In the genomic region with DNA sequence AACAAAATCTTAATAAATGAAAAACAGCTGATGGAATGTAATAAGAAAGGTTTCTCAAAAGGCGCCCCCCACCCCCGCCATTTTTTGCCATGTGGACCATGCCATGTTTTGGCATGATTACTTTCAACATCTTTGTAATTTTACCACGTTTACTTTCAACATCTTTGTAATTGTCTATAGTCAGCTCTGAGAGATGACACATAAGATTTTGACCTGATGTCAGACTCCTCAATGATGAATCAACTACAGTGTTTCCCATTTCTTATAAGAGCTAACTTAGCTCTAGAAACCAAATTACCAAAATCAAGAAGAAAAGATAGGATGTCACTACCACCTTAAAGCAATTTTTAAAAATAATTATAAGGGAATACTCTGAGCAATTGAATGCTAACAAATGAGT, we compare ENCODE assay signal across 22 cellular contexts.
A peak's percentile ranks its signal among the peaks of the same experiment; 100 is the strongest.
DNase-seq lines count a peak whose midpoint lies in the region; ATAC-seq and TF ChIP-seq lines count a peak whose summit lies in the region.
"Had no signal": no experiment of that assay in that cellular context is flagged by ENCODE, and none has a peak within 500 bp of the region (broad histone marks: within the 10 kb centered on the region; RNA-seq: fewer than 3 reads in every experiment).

No MANE protein-coding gene starts in this region.

- H3K4ac ChIP-seq in IMR-90 (ENCODE audit: low read depth, low read length) = no peak overlapping the region

- dilution Hi-C loops in mammary epithelial cell (cut with HindIII; ENCODE audit: low sequenced_read_pairs) = no loop called here
- dilution Hi-C loops in IMR-90 (cut with HindIII; ENCODE audit: low sequenced_read_pairs, unreplicated experiment) = no loop called here

- H3K14ac ChIP-seq in IMR-90 (replicated peaks; ENCODE audit: low read depth, low read length) = no peak overlapping the region

- H3K4me2 ChIP-seq in mammary epithelial cell (ENCODE audit: insufficient read depth, low read depth, low read length) (no peak overlapping the region), IMR-90 (ENCODE audit: low read depth, low read length) (no peak overlapping the region)

- no peak overlapping the region for H3K23ac ChIP-seq in IMR-90 (ENCODE audit: low read depth, low read length)

- BruUV-seq in mammary epithelial cell (replicated peaks; lab: Mats Ljungman, UMichigan) (no TSS peak), MCF 10A (replicated peaks; lab: Mats Ljungman, UMichigan) (no TSS peak), IMR-90 (replicated peaks; lab: Mats Ljungman, UMichigan) (no TSS peak)

- H3K79me2 ChIP-seq in mammary epithelial cell (ENCODE audit: insufficient read depth, low read length) = no peaks in the 10 kb centered on the region

- TF ChIP-seq CTCF in mammary epithelial cell (conservative IDR thresholded peaks at IDR 0.05 in 1 of 2, IDR thresholded peaks at IDR 0.05 in 1 of 2; ENCODE audit: extremely low read depth in 1 of 2, insufficient read depth in 1 of 2, low read depth in 1 of 2, low read length in 2 of 2) (no peak), MCF 10A (IDR thresholded peaks at IDR 0.05; ENCODE audit: unreplicated experiment) (no peak), IMR-90 (conservative IDR thresholded peaks at IDR 0.05; ENCODE audit: low read depth, low read length) (no peak)

- no peaks in the 10 kb centered on the region for H3K27me3 ChIP-seq in mammary epithelial cell (ENCODE audit: insufficient read depth, low read length)
- H3K27me3 ChIP-seq in IMR-90 (ENCODE audit: control insufficient read depth, insufficient read depth, low read length) = no peaks in the 10 kb centered on the region
- H3K27me3 ChIP-seq: left lung, uterus had no signal

- H3K9me1 ChIP-seq in IMR-90 (ENCODE audit: insufficient read depth, low read length) = no peaks in the 10 kb centered on the region

- intact Hi-C loops in mammary epithelial cell (cut with micrococcal nuclease) = loop anchor here (10.0 kb wide), 1 partner anchor 259 kb away; no protein-coding TSS in a partner anchor
- intact Hi-C loops in MCF 10A (cut with micrococcal nuclease) = no loop called here
- intact Hi-C loops in IMR-90 (cut with micrococcal nuclease) = no loop called here

- H2BK15ac ChIP-seq in IMR-90 (ENCODE audit: low read depth, low read length) = no peak overlapping the region

- H3K27ac ChIP-seq in mammary epithelial cell (ENCODE audit: insufficient read depth, low read depth, low read length) (no peak overlapping the region), IMR-90 (ENCODE audit: insufficient read depth, low read length) (no peak overlapping the region)
- H3K27ac ChIP-seq: epithelial cell of prostate, uterus, WERI-Rb-1 had no signal

- no peaks in the 10 kb centered on the region for H3K9me3 Mint-ChIP-seq in MCF 10A (ENCODE audit: unreplicated experiment)
- no peaks in the 10 kb centered on the region for H3K9me3 Mint-ChIP-seq in activated naive CD8-positive, alpha-beta T cell treated with anti-CD3 and anti-CD28 coated beads, Interleukin-2, amount 50 U/mL, for 24 hours
- H3K9me3 Mint-ChIP-seq: brain had no signal

- H4K5ac ChIP-seq in IMR-90 (ENCODE audit: low read depth, low read length) = no peak overlapping the region

- no peak overlapping the region for H3K18ac ChIP-seq in IMR-90 (ENCODE audit: low read depth, low read length)

- no peak overlapping the region for H4K8ac ChIP-seq in IMR-90 (ENCODE audit: low read depth in 2 of 2, low read length in 2 of 2)

- no peaks in the 10 kb centered on the region for H3K36me3 ChIP-seq in mammary epithelial cell (ENCODE audit: insufficient read depth, low read length)
- H3K36me3 ChIP-seq in IMR-90 (ENCODE audit: control insufficient read depth, insufficient read depth, low read length) = no peaks in the 10 kb centered on the region
- H3K36me3 ChIP-seq: left lung, uterus, WERI-Rb-1 had no signal

- no peak overlapping the region for H2AK9ac ChIP-seq in IMR-90 (replicated peaks; ENCODE audit: low read depth, low read length, poor library complexity)

- no peak overlapping the region for H3K56ac ChIP-seq in IMR-90 (ENCODE audit: extremely low read depth, insufficient read depth, low read length)

- peaks cover 5% of the 10 kb centered on the region for H3K4me1 Mint-ChIP-seq in MCF 10A (ENCODE audit: insufficient read depth, unreplicated experiment)
- peaks cover 50% of the 10 kb centered on the region for H3K4me1 Mint-ChIP-seq in activated naive CD8-positive, alpha-beta T cell treated with anti-CD3 and anti-CD28 coated beads, Interleukin-2, amount 50 U/mL, for 24 hours
- H3K4me1 Mint-ChIP-seq: brain had no signal

- H3K27me3 Mint-ChIP-seq in MCF 10A (ENCODE audit: insufficient read depth, unreplicated experiment) = no peaks in the 10 kb centered on the region
- H3K27me3 Mint-ChIP-seq in activated naive CD8-positive, alpha-beta T cell treated with anti-CD3 and anti-CD28 coated beads, Interleukin-2, amount 50 U/mL, for 24 hours = no peaks in the 10 kb centered on the region
- H3K27me3 Mint-ChIP-seq: brain had no signal

- H4K91ac ChIP-seq in IMR-90 (ENCODE audit: insufficient read depth, low read depth, low read length) = no peak overlapping the region

- no peak overlapping the region for H2BK5ac ChIP-seq in IMR-90 (ENCODE audit: low read depth, low read length, poor library complexity, severe bottlenecking)

- no peak overlapping the region for H3K9ac ChIP-seq in mammary epithelial cell (ENCODE audit: insufficient read depth, low read length)
- no peak overlapping the region for H3K9ac ChIP-seq in IMR-90 (ENCODE audit: low read depth, low read length)

- no peak overlapping the region for H3K4me3 Mint-ChIP-seq in MCF 10A (ENCODE audit: unreplicated experiment)
- no peak overlapping the region for H3K4me3 Mint-ChIP-seq in activated naive CD8-positive, alpha-beta T cell treated with anti-CD3 and anti-CD28 coated beads, Interleukin-2, amount 50 U/mL, for 24 hours
- H3K4me3 Mint-ChIP-seq: brain had no signal

- H3K27ac Mint-ChIP-seq in MCF 10A (ENCODE audit: low read depth, unreplicated experiment) = no peak overlapping the region
- H3K27ac Mint-ChIP-seq in activated naive CD8-positive, alpha-beta T cell treated with anti-CD3 and anti-CD28 coated beads, Interleukin-2, amount 50 U/mL, for 24 hours = no peak overlapping the region
- H3K27ac Mint-ChIP-seq: brain had no signal

- H3K79me1 ChIP-seq in IMR-90 (ENCODE audit: low read depth in 1 of 2, low read length in 2 of 2) = no peaks in the 10 kb centered on the region

- H3K36me3 Mint-ChIP-seq in MCF 10A (ENCODE audit: insufficient read depth, unreplicated experiment) = peaks cover 4% of the 10 kb centered on the region
- H3K36me3 Mint-ChIP-seq in activated naive CD8-positive, alpha-beta T cell treated with anti-CD3 and anti-CD28 coated beads, Interleukin-2, amount 50 U/mL, for 24 hours (ENCODE audit: low read depth) = no peaks in the 10 kb centered on the region
- H3K36me3 Mint-ChIP-seq: brain had no signal

- CTCF ChIA-PET in mammary epithelial cell (lab: Charles Lee; ENCODE audit: low non-redundant PET) = no interaction called here
- CTCF ChIA-PET in MCF 10A (lab: Yijun Ruan, JAX) = no interaction called here
- CTCF ChIA-PET in IMR-90 (lab: Yijun Ruan, JAX) = interaction anchor here (1.3 kb wide), 1 partner anchor 21 kb away, joined by 3 read pairs; no protein-coding TSS in a partner anchor

- H4K20me1 ChIP-seq in mammary epithelial cell (ENCODE audit: insufficient read depth, low read length) = no peaks in the 10 kb centered on the region
- H4K20me1 ChIP-seq in IMR-90 (ENCODE audit: insufficient read depth, low read length) = no peaks in the 10 kb centered on the region

- in situ Hi-C loops in mammary epithelial cell (cut with MboI; ENCODE audit: low sequenced_read_pairs in 2 of 2) (no loop called here), IMR-90 (cut with MboI; ENCODE audit: low sequenced_read_pairs) (no loop called here)

- H3K9me3 ChIP-seq in mammary epithelial cell (replicated peaks; ENCODE audit: insufficient read depth, low read length) (no peaks in the 10 kb centered on the region), IMR-90 (ENCODE audit: control insufficient read depth, insufficient read depth, low read length) (no peaks in the 10 kb centered on the region)
- H3K9me3 ChIP-seq: Caco-2, left lung, uterus had no signal

- no peak overlapping the region for H2AK5ac ChIP-seq in IMR-90 (ENCODE audit: low read depth, low read length)

- POLR2A ChIA-PET in MCF 10A (lab: Yijun Ruan, JAX) = interaction anchor here (0.7 kb wide), 1 partner anchor 52 kb away, joined by 3 read pairs; no protein-coding TSS in a partner anchor
- POLR2A ChIA-PET in IMR-90 (lab: Charles Lee; ENCODE audit: unreplicated experiment) = no interaction called here

- 83% methylated on average over 3 of the region's 3 CpGs for WGBS in mammary epithelial cell (ENCODE audit: low coverage, missing lambda C conversion rate)
- 50% methylated on average over 2 of the region's 3 CpGs; no CpG with 5 or more reads in 1 of the 2 experiments for WGBS in IMR-90 (ENCODE audit: extremely low coverage in 2 of 2, insufficient read length in 1 of 2), 2 experiments

- H2BK20ac ChIP-seq in IMR-90 (ENCODE audit: low read depth, low read length) = no peak overlapping the region

- TF ChIP-seq RAD21 in IMR-90 (IDR thresholded peaks at IDR 0.05; ENCODE audit: low read length) = no peak

- H3K4me3 ChIP-seq in mammary epithelial cell (replicated peaks in 1 of 3; ENCODE audit: insufficient read depth in 1 of 3, low read depth in 2 of 3, low read length in 3 of 3) (no peak overlapping the region), IMR-90 (ENCODE audit: insufficient read depth, low read depth, low read length) (no peak overlapping the region)
- H3K4me3 ChIP-seq: K562, left lung, uterus had no signal

- H2AFZ ChIP-seq in mammary epithelial cell (ENCODE audit: low read depth, low read length) = no peak overlapping the region
- no peak overlapping the region for H2AFZ ChIP-seq in IMR-90 (replicated peaks; ENCODE audit: low read length, poor library complexity)

- H3K4me1 ChIP-seq in mammary epithelial cell (ENCODE audit: insufficient read depth, low read length) (no peaks in the 10 kb centered on the region), IMR-90 (ENCODE audit: control insufficient read depth, insufficient read depth, low read length) (no peaks in the 10 kb centered on the region)
- H3K4me1 ChIP-seq: Caco-2, uterus had no signal

- DNase-seq in mammary epithelial cell (peak; percentile 27), MCF 10A (ENCODE audit: unreplicated experiment) (no peak), IMR-90 (peak; percentile 30), NCI-H128 (lab: John Stamatoyannopoulos, UW; ENCODE audit: unreplicated experiment) (no peak), dedifferentiated amniotic fluid mesenchymal stem cell (ENCODE audit: extremely low spot score) (no peak)
- no peak for DNase-seq in activated naive CD8-positive, alpha-beta T cell treated with anti-CD3 and anti-CD28 coated beads, Interleukin-2, amount 50 U/mL, for 24 hours
- DNase-seq in stimulated activated naive CD8-positive, alpha-beta T cell treated with anti-CD3 and anti-CD28 coated beads, Interleukin-15, Interleukin-2, amounts not matched to agents 100 U/mL and 50 U/mL, for 24 hours = no peak
- DNase-seq: activated gamma-delta T cell, Caco-2, dermis blood vessel endothelial cell, EL, left lung, NCI-H1092 treated with DMSO at 0.1 percent for 48 hours, NCI-H526, retina, SHP77, uterus, WERI-Rb-1 had no signal

- no peak overlapping the region for H2BK120ac ChIP-seq in IMR-90 (ENCODE audit: low read depth, low read length)

- no peak for ATAC-seq in IMR-90 (ENCODE audit: low read depth)
- ATAC-seq in activated naive CD8-positive, alpha-beta T cell treated with anti-CD3 and anti-CD28 coated beads, Interleukin-2, amount 50 U/mL, for 24 hours = peak; percentile 65
- ATAC-seq in stimulated activated naive CD8-positive, alpha-beta T cell treated with anti-CD3 and anti-CD28 coated beads, Interleukin-15, Interleukin-2, amounts not matched to agents 100 U/mL and 50 U/mL, for 24 hours = peak; percentile 48
- ATAC-seq in HG02870 (IDR thresholded peaks at IDR 0.05; ENCODE audit: unreplicated experiment) = no peak
- ATAC-seq: K562, left lung had no signal

- no peak for TF ChIP-seq POLR2A in IMR-90 (IDR thresholded peaks at IDR 0.05; ENCODE audit: low read depth, low read length)

Comparison
In these comparisons a context has a peak if more than half of its experiments do, and no peak if none do; other contexts are left out.
1. DNase-seq: peak in mammary epithelial cell (single experiment) and IMR-90 (single experiment); none in MCF 10A (single experiment), activated naive CD8-positive, alpha-beta T cell treated with anti-CD3 and anti-CD28 coated beads, Interleukin-2, amount 50 U/mL, for 24 hours (single experiment), stimulated activated naive CD8-positive, alpha-beta T cell treated with anti-CD3 and anti-CD28 coated beads, Interleukin-15, Interleukin-2, amounts not matched to agents 100 U/mL and 50 U/mL, for 24 hours (single experiment), NCI-H128 (single experiment) and dedifferentiated amniotic fluid mesenchymal stem cell (single experiment).
2. ATAC-seq: peak in activated naive CD8-positive, alpha-beta T cell treated with anti-CD3 and anti-CD28 coated beads, Interleukin-2, amount 50 U/mL, for 24 hours (single experiment) and stimulated activated naive CD8-positive, alpha-beta T cell treated with anti-CD3 and anti-CD28 coated beads, Interleukin-15, Interleukin-2, amounts not matched to agents 100 U/mL and 50 U/mL, for 24 hours (single experiment); none in IMR-90 (single experiment) and HG02870 (single experiment).